7 cellular contexts compared by ENCODE assay signal in genomic region chr1:3746784-3747521, GRCh38. TPM values are rescaled to one million over a fixed set of nuclear protein-coding genes. Genes with fewer than 3 reads are reported as not detected.
DNase-seq lines count a peak whose midpoint lies in the region; ATAC-seq and TF ChIP-seq lines count a peak whose summit lies in the region.

No MANE protein-coding gene starts in this region.

- no TSS peak for BruUV-seq in PC-9 (replicated peaks; lab: Mats Ljungman, UMichigan)

- peaks cover 4% of the 10 kb centered on the region for H4K20me1 ChIP-seq in PC-9 (ENCODE audit: insufficient read depth)

- DNase-seq in HPDE6-E6E7 (ENCODE audit: extremely low spot score) (peak; percentile 76), PC-9 (peak; percentile 65 to 90), fibroblast of the conjunctiva (ENCODE audit: low read depth) (peak; percentile 40)
- peak; percentile 83 for DNase-seq in activated T-helper 9 cell treated with anti-CD3 and anti-CD28 coated beads, Interleukin-2, amount 50 U/mL, for 16 hours (ENCODE audit: low read depth)
- peak; percentile 92 for DNase-seq in stimulated activated naive CD8-positive, alpha-beta T cell treated with anti-CD3 and anti-CD28 coated beads, Interleukin-15, Interleukin-2, amounts not matched to agents 100 U/mL and 50 U/mL, for 24 hours

- CTCF ChIA-PET in PC-9 (lab: Charles Lee), result no interaction called here

- peaks cover 9% of the 10 kb centered on the region for H3K36me3 Mint-ChIP-seq in nephron (ENCODE audit: low read depth)

- 0 out of 2 replicates have a peak, but pooled peaks cover 3% of the 10 kb centered on the region for H3K79me2 ChIP-seq in PC-9 (ENCODE audit: low read depth)

- peaks cover 25% of the 10 kb centered on the region for H3K4me1 Mint-ChIP-seq in nephron

- intact Hi-C loops in PC-9 (cut with micrococcal nuclease; ENCODE audit: unreplicated experiment), result no loop called here

- H3K4me1 ChIP-seq in PC-9 (replicated peaks; ENCODE audit: insufficient read depth), result peaks cover 15% of the 10 kb centered on the region

- H3K9me3 ChIP-seq in PC-9 (ENCODE audit: insufficient read depth, low read depth), result no peaks in the 10 kb centered on the region

- TF ChIP-seq CTCF in PC-9 (conservative IDR thresholded peaks at IDR 0.05) (no peak), nephron (IDR thresholded peaks at IDR 0.05; ENCODE audit: unreplicated experiment in 3 of 3) (no peak)

- peaks cover 31% of the 10 kb centered on the region for H3K27me3 ChIP-seq in PC-9 (ENCODE audit: insufficient read depth, low read depth)

- peaks cover 10% of the 10 kb centered on the region; the same call in 1 of the 2 replicates for H3F3A ChIP-seq in PC-9 (ENCODE audit: insufficient read depth, low read depth)

- H3K36me3 ChIP-seq in PC-9 (ENCODE audit: low read depth), result no peaks in the 10 kb centered on the region

- ATAC-seq in GM19023 (IDR thresholded peaks at IDR 0.05; ENCODE audit: unreplicated experiment), result peak; percentile 74
- peak; percentile 96 for ATAC-seq in stimulated activated naive CD8-positive, alpha-beta T cell treated with anti-CD3 and anti-CD28 coated beads, Interleukin-15, Interleukin-2, amounts not matched to agents 100 U/mL and 50 U/mL, for 24 hours

- H3K27me3 Mint-ChIP-seq in nephron (ENCODE audit: low read depth), result peaks cover 11% of the 10 kb centered on the region

- no peak overlapping the region for H3K27ac ChIP-seq in PC-9

- H3K4me3 Mint-ChIP-seq in nephron, result peak overlapping the region; percentile 84 to 88 (median 88)

- peak overlapping the region; percentile 74 for H2AFZ ChIP-seq in PC-9

- peak overlapping the region; percentile 67 for H3K4me3 ChIP-seq in PC-9

- no peaks in the 10 kb centered on the region for H3K9me2 ChIP-seq in PC-9 (ENCODE audit: insufficient read depth)

- H3K9me3 Mint-ChIP-seq in nephron, result no peaks in the 10 kb centered on the region

- peak overlapping the region; percentile 84 for H3K4me2 ChIP-seq in PC-9

- POLR2A ChIA-PET in PC-9 (lab: Charles Lee; ENCODE audit: unreplicated experiment), result no interaction called here

- H3K27ac Mint-ChIP-seq in nephron, result no peak overlapping the region

RNA-seq across cellular contexts. Expression of gene CCDC27, which starts 5.3 kb away (rescaled TPM):
- not detected in 2 replicates for total RNA-seq in PC-9 (2021)

RNA-seq across cellular contexts. Expression of gene SMIM1, which starts 25.6 kb away (rescaled TPM):
- total RNA-seq in PC-9 (2021), result 5.9 and 13.2 TPM in 2 replicates

RNA-seq across cellular contexts. Expression of gene LRRC47, which starts 49.3 kb away (rescaled TPM):
- 34.2 and 35.5 TPM in 2 replicates for total RNA-seq in PC-9 (2021)

Comparison
In these comparisons a context has a peak if more than half of its experiments do, and no peak if none do; other contexts are left out.
1. DNase-seq: peak in every context shown above with its lines; median percentile 92 in stimulated activated naive CD8-positive, alpha-beta T cell treated with anti-CD3 and anti-CD28 coated beads, Interleukin-15, Interleukin-2, amounts not matched to agents 100 U/mL and 50 U/mL, for 24 hours; 83 in activated T-helper 9 cell treated with anti-CD3 and anti-CD28 coated beads, Interleukin-2, amount 50 U/mL, for 16 hours; 78 in PC-9; 76 in HPDE6-E6E7; 40 in fibroblast of the conjunctiva.